11 cellular contexts compared by ENCODE assay signal in the genomic region with DNA sequence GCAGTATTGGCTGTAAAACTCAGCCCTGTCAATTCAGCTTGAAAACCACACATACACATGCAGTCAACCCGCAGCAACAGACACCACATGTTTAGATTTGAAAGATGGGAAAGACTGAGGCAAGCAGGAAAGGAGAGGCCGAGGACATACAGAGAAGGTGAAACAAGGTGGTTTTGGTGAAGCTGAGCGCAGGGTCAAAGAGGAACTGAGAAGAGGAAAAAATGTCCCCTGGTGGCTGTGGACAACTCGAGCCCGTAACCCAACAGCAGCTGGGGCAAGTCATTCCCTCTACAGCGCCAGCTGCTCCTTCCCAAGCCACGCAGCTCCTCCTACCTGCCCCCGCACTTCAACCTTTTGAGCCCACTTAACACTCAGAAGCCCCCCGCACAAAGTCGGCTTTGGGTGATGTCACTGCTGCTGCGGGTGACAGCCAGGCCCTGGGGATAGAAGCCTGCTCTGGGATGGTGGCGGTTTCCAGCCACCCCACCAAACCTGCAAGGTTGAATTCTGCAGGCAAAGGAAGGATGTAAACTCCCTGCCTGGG.
DNase-seq lines count a peak whose midpoint lies in the region; ATAC-seq and TF ChIP-seq lines count a peak whose summit lies in the region.
"Had no signal": no experiment of that assay in that cellular context is flagged by ENCODE, and none has a peak within 500 bp of the region (broad histone marks: within the 10 kb centered on the region; RNA-seq: fewer than 3 reads in every experiment).

No MANE protein-coding gene starts in this region.

- TF ChIP-seq CTCF in GM12874 (IDR thresholded peaks at IDR 0.05; ENCODE audit: insufficient read depth, low read depth, low read length) (peak; percentile 34; the same call in 1 of the 2 replicates), GM20000 (IDR thresholded peaks at IDR 0.05; ENCODE audit: extremely low read depth, missing control alignments) (no peak)

- no peak overlapping the region for H3K4me3 Mint-ChIP-seq in natural killer cell treated with Interleukin-12 subunit alpha and Interleukin-12 subunit beta and Interleukin-15 and Interleukin-18, amount 100 ng/mL, for 72 hours
- H3K4me3 Mint-ChIP-seq: activated T-helper 17 cell treated with anti-CD3 and anti-CD28 coated beads, Interleukin-2, amount 50 U/mL, for 72 hours had no signal

- H3K9me3 Mint-ChIP-seq in natural killer cell treated with Interleukin-12 subunit alpha and Interleukin-12 subunit beta and Interleukin-15 and Interleukin-18, amount 100 ng/mL, for 72 hours = no peaks in the 10 kb centered on the region
- H3K9me3 Mint-ChIP-seq: activated T-helper 17 cell treated with anti-CD3 and anti-CD28 coated beads, Interleukin-2, amount 50 U/mL, for 72 hours had no signal

- ATAC-seq in HG03196 (IDR thresholded peaks at IDR 0.05; ENCODE audit: unreplicated experiment) (peak; percentile 40), HG02840 (IDR thresholded peaks at IDR 0.05; ENCODE audit: low FRiP score, unreplicated experiment) (no peak)
- no peak for ATAC-seq in natural killer cell treated with Interleukin-12 subunit alpha and Interleukin-12 subunit beta and Interleukin-15 and Interleukin-18, amount 100 ng/mL, for 72 hours
- ATAC-seq: activated T-helper 17 cell treated with anti-CD3 and anti-CD28 coated beads, Interleukin-2, amount 50 U/mL, for 72 hours had no signal

- no peak overlapping the region for H3K27ac Mint-ChIP-seq in natural killer cell treated with Interleukin-12 subunit alpha and Interleukin-12 subunit beta and Interleukin-15 and Interleukin-18, amount 100 ng/mL, for 72 hours
- H3K27ac Mint-ChIP-seq: activated T-helper 17 cell treated with anti-CD3 and anti-CD28 coated beads, Interleukin-2, amount 50 U/mL, for 72 hours had no signal

- H3K36me3 Mint-ChIP-seq in natural killer cell treated with Interleukin-12 subunit alpha and Interleukin-12 subunit beta and Interleukin-15 and Interleukin-18, amount 100 ng/mL, for 72 hours = no peaks in the 10 kb centered on the region

- peaks cover 3 to 9% of the 10 kb centered on the region in 2 donors for H3K4me1 Mint-ChIP-seq in natural killer cell treated with Interleukin-12 subunit alpha and Interleukin-12 subunit beta and Interleukin-15 and Interleukin-18, amount 100 ng/mL, for 72 hours (ENCODE audit: low read depth in 2 of 2)

- H3K27me3 Mint-ChIP-seq in natural killer cell treated with Interleukin-12 subunit alpha and Interleukin-12 subunit beta and Interleukin-15 and Interleukin-18, amount 100 ng/mL, for 72 hours = peaks cover 43 to 52% of the 10 kb centered on the region in 2 donors

- DNase-seq in GM20000 (ENCODE audit: low spot score) = peak; percentile 75
- DNase-seq in left kidney (ENCODE audit: low read depth, low spot score) = peak; percentile 80
- DNase-seq in stimulated activated CD4-positive, alpha-beta T cell treated with anti-CD3 and anti-CD28 coated beads, Interleukin-4, amount 100 ng/mL, for 24 hours = no peak
- no peak for DNase-seq in NCI-H2107 (lab: John Stamatoyannopoulos, UW)
- DNase-seq in natural killer cell treated with Interleukin-12 subunit alpha and Interleukin-12 subunit beta and Interleukin-15 and Interleukin-18, amount 100 ng/mL, for 72 hours (ENCODE audit: low spot score) = no peak
- DNase-seq: NCI-H2029 treated with DMSO at 0.1 percent for 48 hours, T-helper 1 cell had no signal

Comparison
In these comparisons a context has a peak if more than half of its experiments do, and no peak if none do; other contexts are left out.
1. DNase-seq: peak in GM20000 (single experiment) and left kidney (single experiment); none in stimulated activated CD4-positive, alpha-beta T cell treated with anti-CD3 and anti-CD28 coated beads, Interleukin-4, amount 100 ng/mL, for 24 hours (single experiment), NCI-H2107 (single experiment) and natural killer cell treated with Interleukin-12 subunit alpha and Interleukin-12 subunit beta and Interleukin-15 and Interleukin-18, amount 100 ng/mL, for 72 hours (single experiment).